9 cellular contexts compared by ENCODE assay signal in the genomic region with DNA sequence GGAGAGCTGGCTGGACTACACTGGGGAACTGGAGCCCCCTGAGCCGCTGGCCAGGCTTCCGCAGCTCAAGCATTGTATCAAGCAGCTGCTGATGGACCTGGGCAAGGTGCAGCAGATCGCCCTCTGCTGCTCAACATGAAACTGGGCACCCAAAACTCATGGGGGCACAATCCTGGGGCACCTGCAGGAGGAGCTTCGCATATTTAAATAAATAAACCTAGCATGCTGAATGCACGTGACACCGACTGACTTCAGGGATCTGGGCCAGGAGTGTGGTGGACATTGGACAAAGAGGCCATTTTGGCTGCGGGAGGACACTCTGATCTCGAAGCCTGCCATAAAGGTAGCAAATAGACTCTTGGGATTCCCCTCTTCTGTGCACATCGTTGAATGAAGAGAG. TPM values are rescaled to one million over a fixed set of nuclear protein-coding genes. Genes with fewer than 3 reads are reported as not detected.
A peak's percentile ranks its signal among the peaks of the same experiment; 100 is the strongest.
DNase-seq lines count a peak whose midpoint lies in the region; ATAC-seq and TF ChIP-seq lines count a peak whose summit lies in the region.
"Had no signal": no experiment of that assay in that cellular context is flagged by ENCODE, and none has a peak within 500 bp of the region (broad histone marks: within the 10 kb centered on the region; RNA-seq: fewer than 3 reads in every experiment).

No MANE protein-coding gene starts in this region.

- peaks cover 18% of the 10 kb centered on the region for H3K36me3 Mint-ChIP-seq in neural progenitor cell

- in situ Hi-C loops in astrocyte of the cerebellum (cut with HindIII; ENCODE audit: low sequenced_read_pairs), result no loop called here

- DNase-seq in left ventricle myocardium inferior (no peak), right atrium auricular region (ENCODE audit: low spot score) (no peak), NCI-H345 treated with DMSO at 0.1 percent for 48 hours (lab: John Stamatoyannopoulos, UW; ENCODE audit: unreplicated experiment) (peak; percentile 16), astrocyte of the cerebellum (ENCODE audit: low read depth) (no peak), neural progenitor cell (ENCODE audit: low spot score) (peak; percentile 68), amniotic stem cell (lab: John Stamatoyannopoulos, UW) (no peak), MV-4-11 (lab: John Stamatoyannopoulos, UW) (no peak)

- H3K79me2 ChIP-seq in neural progenitor cell (ENCODE audit: low read depth), result peaks cover 26% of the 10 kb centered on the region

- TF ChIP-seq CTCF in left ventricle myocardium inferior (IDR thresholded peaks at IDR 0.05; ENCODE audit: borderline replicate concordance), result peak; percentile 42
- TF ChIP-seq CTCF in right atrium auricular region (IDR thresholded peaks at IDR 0.05), result peak in 1 of 2 donors; percentile 27
- peak; percentile 46 for TF ChIP-seq CTCF in astrocyte of the cerebellum (IDR thresholded peaks at IDR 0.05; ENCODE audit: low read depth, low read length, missing control alignments)
- TF ChIP-seq CTCF in neural progenitor cell (IDR thresholded peaks at IDR 0.05), result peak; percentile 57

- peaks cover 18% of the 10 kb centered on the region for H3F3A ChIP-seq in neural progenitor cell (ENCODE audit: low read depth)

- ATAC-seq in HG03457 (IDR thresholded peaks at IDR 0.05; ENCODE audit: unreplicated experiment), result no peak

- no peaks in the 10 kb centered on the region for H3K27me3 Mint-ChIP-seq in neural progenitor cell (ENCODE audit: insufficient read depth, low read depth)
- H3K27me3 Mint-ChIP-seq: central memory CD8-positive, alpha-beta T cell had no signal

- H3K27ac ChIP-seq in left ventricle myocardium inferior (replicated peaks) (no peak overlapping the region), right atrium auricular region (no peak overlapping the region), neural progenitor cell (no peak overlapping the region)

- peaks cover 54% of the 10 kb centered on the region for H3K36me3 ChIP-seq in left ventricle myocardium inferior
- H3K36me3 ChIP-seq in right atrium auricular region, result no peaks in the 10 kb centered on the region
- peaks cover 4% of the 10 kb centered on the region for H3K36me3 ChIP-seq in neural progenitor cell

- H3K4me3 ChIP-seq in left ventricle myocardium inferior (no peak overlapping the region), right atrium auricular region (no peak overlapping the region), astrocyte of the cerebellum (ENCODE audit: low read depth, low read length) (no peak overlapping the region), neural progenitor cell (no peak overlapping the region)

- peaks cover 10% of the 10 kb centered on the region for H3K4me1 ChIP-seq in left ventricle myocardium inferior
- H3K4me1 ChIP-seq in right atrium auricular region, result peaks cover 0 to 6% of the 10 kb centered on the region in 2 donors
- H3K4me1 ChIP-seq in neural progenitor cell, result peaks cover 8% of the 10 kb centered on the region

- no peaks in the 10 kb centered on the region for H3K9me3 Mint-ChIP-seq in neural progenitor cell
- H3K9me3 Mint-ChIP-seq: central memory CD8-positive, alpha-beta T cell had no signal

- H3K4me2 ChIP-seq in neural progenitor cell, result no peak overlapping the region

- peak overlapping the region; percentile 21 for H3K27ac Mint-ChIP-seq in neural progenitor cell

- peaks cover 4% of the 10 kb centered on the region for H4K20me1 ChIP-seq in neural progenitor cell (ENCODE audit: low read depth)

- no peak overlapping the region for H3K9ac ChIP-seq in neural progenitor cell

- peaks cover 18% of the 10 kb centered on the region for H3K4me1 Mint-ChIP-seq in neural progenitor cell

- no peak overlapping the region for H2AFZ ChIP-seq in neural progenitor cell (replicated peaks)

- no peaks in the 10 kb centered on the region for H3K9me3 ChIP-seq in left ventricle myocardium inferior (replicated peaks)
- no peaks in the 10 kb centered on the region for H3K9me3 ChIP-seq in right atrium auricular region
- H3K9me3 ChIP-seq in neural progenitor cell (ENCODE audit: low read depth), result no peaks in the 10 kb centered on the region

- intact Hi-C loops in left ventricle myocardium inferior (cut with micrococcal nuclease), result no loop called here

- H3K27me3 ChIP-seq in left ventricle myocardium inferior (ENCODE audit: low read depth), result no peaks in the 10 kb centered on the region
- H3K27me3 ChIP-seq in right atrium auricular region, result no peaks in the 10 kb centered on the region
- no peaks in the 10 kb centered on the region for H3K27me3 ChIP-seq in neural progenitor cell

- H3K4me3 Mint-ChIP-seq in neural progenitor cell, result no peak overlapping the region
- H3K4me3 Mint-ChIP-seq: central memory CD8-positive, alpha-beta T cell had no signal

RNA-seq across cellular contexts. Expression of gene SCAND1, which starts 6.8 kb away (rescaled TPM):
- total RNA-seq in left ventricle myocardium inferior, result 40.0 TPM
- 10 to 100 TPM; 64.0 to 91.2 TPM for total RNA-seq in right atrium auricular region
- total RNA-seq in neural progenitor cell (ENCODE audit: low replicate concordance), result 6.4 and 46.6 TPM in 2 replicates

RNA-seq across cellular contexts. Expression of gene CNBD2, which starts 20.9 kb away (rescaled TPM):
- total RNA-seq in left ventricle myocardium inferior (3.7 TPM), right atrium auricular region (1 to 10 TPM; 1.0 to 4.0 TPM), neural progenitor cell (ENCODE audit: low replicate concordance) (4.4 and 6.1 TPM in 2 replicates)

Comparison
In these comparisons a context has a peak if more than half of its experiments do, and no peak if none do; other contexts are left out.
1. DNase-seq: peak in NCI-H345 treated with DMSO at 0.1 percent for 48 hours (single experiment) and neural progenitor cell (single experiment); none in left ventricle myocardium inferior (single experiment), right atrium auricular region (single experiment), astrocyte of the cerebellum (single experiment), amniotic stem cell (single experiment) and MV-4-11 (single experiment).